In the genomic region with DNA sequence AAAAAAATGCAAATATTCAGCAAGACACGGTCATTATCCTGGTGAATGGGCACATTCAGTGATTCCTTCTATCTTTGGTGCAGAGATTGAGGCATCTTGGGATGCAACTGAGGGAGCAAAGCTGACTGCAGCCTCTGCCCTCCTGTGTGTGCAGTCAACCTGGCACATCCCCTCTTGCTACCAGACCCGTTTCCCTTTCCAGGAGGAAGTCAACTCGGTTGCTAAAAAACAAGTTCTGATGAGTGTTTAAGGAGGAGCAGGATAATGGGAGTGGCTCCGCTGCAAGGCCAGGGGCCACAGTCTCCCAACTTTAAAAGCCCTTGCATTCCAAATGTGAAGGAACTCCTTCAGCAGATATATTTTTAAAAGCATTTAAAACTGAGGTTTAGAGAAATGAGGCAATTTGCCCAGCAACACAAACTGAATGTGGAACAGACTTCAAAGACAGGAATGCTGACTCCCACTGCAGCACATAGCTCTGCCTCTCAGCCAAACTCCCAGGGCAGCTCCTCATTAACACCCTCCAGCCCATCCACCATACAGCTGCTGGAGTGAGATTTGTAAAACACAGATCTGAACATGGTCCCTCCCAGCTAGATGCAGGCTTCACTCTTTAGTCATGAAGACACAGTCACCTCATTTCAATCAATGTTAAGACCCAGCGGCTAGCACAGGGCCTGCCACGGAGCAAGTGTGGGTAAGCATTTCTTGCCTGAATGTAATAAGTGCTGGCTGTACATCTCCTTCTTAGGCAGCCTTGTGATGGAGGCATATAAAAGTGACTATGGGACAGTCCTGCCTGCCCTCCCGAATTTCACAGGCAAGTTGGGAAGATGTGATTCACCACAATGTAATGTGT, we compare ENCODE assay signal across 17 cellular contexts. TPM values are rescaled to one million over a fixed set of nuclear protein-coding genes. Genes with fewer than 3 reads are reported as not detected.
DNase-seq lines count a peak whose midpoint lies in the region; ATAC-seq and TF ChIP-seq lines count a peak whose summit lies in the region.
"Had no signal": no experiment of that assay in that cellular context is flagged by ENCODE, and none has a peak within 500 bp of the region (broad histone marks: within the 10 kb centered on the region; RNA-seq: fewer than 3 reads in every experiment).

No MANE protein-coding gene starts in this region.

- H4K20me1 ChIP-seq in SK-N-SH (ENCODE audit: insufficient read depth): no peaks in the 10 kb centered on the region

- H3F3A ChIP-seq in SK-N-SH (replicated peaks; ENCODE audit: insufficient read depth): no peaks in the 10 kb centered on the region

- H4K5ac ChIP-seq in mesendoderm (ENCODE audit: low read length): no peak overlapping the region

- ATAC-seq in right cardiac atrium: peak; percentile 52 to 80
- peak; percentile 29 for ATAC-seq in aorta (ENCODE audit: low FRiP score)
- ATAC-seq in GM21619 (IDR thresholded peaks at IDR 0.05; ENCODE audit: unreplicated experiment): no peak
- ATAC-seq: A549 had no signal

- WGBS in right cardiac atrium: 42% methylated on average over 7 of the region's 7 CpGs
- 35 to 55% methylated on average over 7 of the region's 7 CpGs for WGBS in esophagus, 2 donors
- no CpG with 5 or more reads among the region's 7 CpGs for WGBS in mesendoderm (ENCODE audit: extremely low coverage, insufficient coverage, low lambda C conversion rate)
- WGBS in aorta, 2 donors: 35 to 49% methylated on average over 7 of the region's 7 CpGs
- 76% methylated on average over 7 of the region's 7 CpGs for WGBS in SK-N-SH (ENCODE audit: low lambda C conversion rate)

- H3K9me3 ChIP-seq in right cardiac atrium (ENCODE audit: control insufficient read depth, low read length) (no peaks in the 10 kb centered on the region), esophagus (ENCODE audit: control insufficient read depth in 2 of 2, insufficient read depth in 1 of 2, low read depth in 1 of 2, low read length in 1 of 2) (no peaks in the 10 kb centered on the region), aorta (ENCODE audit: control insufficient read depth, low read length) (no peaks in the 10 kb centered on the region), SK-N-SH (no peaks in the 10 kb centered on the region)
- H3K9me3 ChIP-seq: A549, SJCRH30 had no signal

- intact Hi-C loops in right cardiac atrium (cut with DNase I) (no loop called here), cardiac septum (cut with DNase I) (no loop called here), aorta (cut with DNase I) (no loop called here)

- H3K9me2 ChIP-seq in SK-N-SH: no peaks in the 10 kb centered on the region

- H3K4me2 ChIP-seq in mesendoderm (ENCODE audit: low read length): no peak overlapping the region
- no peak overlapping the region for H3K4me2 ChIP-seq in SK-N-SH
- H3K4me2 ChIP-seq: A549 had no signal

- H2BK15ac ChIP-seq in mesendoderm (replicated peaks; ENCODE audit: low read depth): no peak overlapping the region

- POLR2A ChIA-PET in SK-N-SH (lab: Yijun Ruan, JAX): no interaction called here

- H3K4me3 ChIP-seq in right cardiac atrium (ENCODE audit: low read length) (no peak overlapping the region), esophagus (ENCODE audit: low read depth in 1 of 2, low read length in 2 of 2) (no peak overlapping the region), mesendoderm (ENCODE audit: low read length) (no peak overlapping the region), aorta (ENCODE audit: low read length in 2 of 2) (no peak overlapping the region), SK-N-SH (ENCODE audit: low read depth in 2 of 2, low read length in 1 of 2) (no peak overlapping the region)
- H3K4me3 ChIP-seq: A549, coronary artery, SJCRH30 had no signal

- H3K9ac ChIP-seq in mesendoderm (ENCODE audit: low read length): no peak overlapping the region
- no peak overlapping the region for H3K9ac ChIP-seq in SK-N-SH

- H3K18ac ChIP-seq in mesendoderm (ENCODE audit: low read length): no peak overlapping the region

- H3K4ac ChIP-seq in mesendoderm (ENCODE audit: low read depth, low read length): no peak overlapping the region

- CTCF ChIA-PET in SK-N-SH (lab: Yijun Ruan, JAX): interaction anchor here (0.6 to 1.5 kb wide), 4 partner anchors 9 to 423 kb away, joined by 3 to 4 read pairs (median 4); partner anchors contain the start of gene VSNL1

- no peak overlapping the region for H2AFZ ChIP-seq in SK-N-SH (ENCODE audit: low read depth)

- H4K8ac ChIP-seq in mesendoderm (ENCODE audit: low read depth, low read length): no peak overlapping the region

- no peak overlapping the region for H3K56ac ChIP-seq in mesendoderm (ENCODE audit: low read length)

- H3K79me2 ChIP-seq in mesendoderm (ENCODE audit: control insufficient read depth, insufficient read depth, low read length) (no peaks in the 10 kb centered on the region), SK-N-SH (ENCODE audit: insufficient read depth) (no peaks in the 10 kb centered on the region)

- no peak for TF ChIP-seq EP300 in SK-N-SH (IDR thresholded peaks at IDR 0.05; ENCODE audit: borderline replicate concordance in 1 of 2, low read depth in 1 of 2, low read length in 1 of 2)

- H3K27me3 ChIP-seq in right cardiac atrium (ENCODE audit: control insufficient read depth, insufficient read depth): no peaks in the 10 kb centered on the region
- no peaks in the 10 kb centered on the region for H3K27me3 ChIP-seq in esophagus (ENCODE audit: control insufficient read depth in 1 of 2, insufficient read depth in 2 of 2, low read length in 2 of 2)
- H3K27me3 ChIP-seq in mesendoderm (ENCODE audit: insufficient read depth, low read length, poor library complexity): no peaks in the 10 kb centered on the region
- no peaks in the 10 kb centered on the region for H3K27me3 ChIP-seq in aorta (ENCODE audit: control insufficient read depth in 1 of 2, insufficient read depth in 2 of 2, low read length in 1 of 2)
- no peaks in the 10 kb centered on the region for H3K27me3 ChIP-seq in SK-N-SH (ENCODE audit: insufficient read depth)
- H3K27me3 ChIP-seq: SJCRH30 had no signal

- no peak overlapping the region for H3K23ac ChIP-seq in mesendoderm (ENCODE audit: low read length)

- no peak for TF ChIP-seq RAD21 in SK-N-SH (IDR thresholded peaks at IDR 0.05; ENCODE audit: low read length)

- no peaks in the 10 kb centered on the region for H3K79me1 ChIP-seq in mesendoderm (ENCODE audit: low read length)

- peak overlapping the region; percentile 78 for H3K27ac ChIP-seq in right cardiac atrium (ENCODE audit: low read length)
- H3K27ac ChIP-seq in esophagus (ENCODE audit: low read depth in 2 of 2, low read length in 1 of 2): peak overlapping the region; percentile 63 to 75
- no peak overlapping the region for H3K27ac ChIP-seq in mesendoderm (ENCODE audit: low read depth, low read length)
- H3K27ac ChIP-seq in aorta (ENCODE audit: low read depth in 1 of 2, low read length in 2 of 2): no peak overlapping the region
- H3K27ac ChIP-seq in SK-N-SH (ENCODE audit: low read depth in 2 of 2, low read length in 1 of 2): no peak overlapping the region
- H3K27ac ChIP-seq: A549, coronary artery, SJCRH30 had no signal

- H2BK120ac ChIP-seq in mesendoderm (ENCODE audit: low read depth, low read length): no peak overlapping the region

- H3K4me1 ChIP-seq in right cardiac atrium (ENCODE audit: control insufficient read depth, insufficient read depth, low read length) (no peaks in the 10 kb centered on the region), esophagus (ENCODE audit: control insufficient read depth in 2 of 2, insufficient read depth in 2 of 2, low read length in 1 of 2) (peaks cover 0 to 3% of the 10 kb centered on the region in 2 donors), mesendoderm (ENCODE audit: control insufficient read depth, low read depth, low read length) (peaks cover 4% of the 10 kb centered on the region), aorta (ENCODE audit: control insufficient read depth in 1 of 2, insufficient read depth in 2 of 2, low read length in 2 of 2) (no peaks in the 10 kb centered on the region), SK-N-SH (ENCODE audit: control insufficient read depth in 1 of 2, insufficient read depth in 2 of 2, low read depth in 1 of 2, low read length in 1 of 2) (peaks cover 0 to 7% of the 10 kb centered on the region in 2 experiments; a peak in 1 of 4 replicates)
- H3K4me1 ChIP-seq: A549, SJCRH30 had no signal

- H2BK5ac ChIP-seq in mesendoderm (ENCODE audit: low read length): no peak overlapping the region

- H3K36me3 ChIP-seq in esophagus (ENCODE audit: control insufficient read depth in 2 of 2, insufficient read depth in 2 of 2, low read length in 1 of 2): no peaks in the 10 kb centered on the region
- no peaks in the 10 kb centered on the region for H3K36me3 ChIP-seq in mesendoderm (ENCODE audit: control insufficient read depth, insufficient read depth, low read length)
- H3K36me3 ChIP-seq in aorta (ENCODE audit: control insufficient read depth in 1 of 2, insufficient read depth in 2 of 2, low read length in 1 of 2): no peaks in the 10 kb centered on the region
- no peaks in the 10 kb centered on the region for H3K36me3 ChIP-seq in SK-N-SH (replicated peaks in 1 of 2; ENCODE audit: control insufficient read depth in 1 of 2, insufficient read depth in 2 of 2, low read length in 1 of 2)
- H3K36me3 ChIP-seq: SJCRH30 had no signal

- no peak for TF ChIP-seq CTCF in SK-N-SH (IDR thresholded peaks at IDR 0.05)

- no peak overlapping the region for H2AK5ac ChIP-seq in mesendoderm (ENCODE audit: low read length)

- DNase-seq in right cardiac atrium (no peak), cardiac septum (ENCODE audit: low spot score) (no peak), mesendoderm (peak; percentile 54), aorta (no peak), SK-N-SH (no peak), DMS153 treated with DMSO at 0.1 percent for 48 hours (lab: John Stamatoyannopoulos, UW; ENCODE audit: unreplicated experiment) (no peak)
- DNase-seq: DMS79 treated with DMSO at 0.1 percent for 48 hours, Karpas-422, kidney glomerular epithelial cell, NCI-H187 treated with DMSO at 0.1 percent for 48 hours, NCI-H774, SJCRH30 had no signal

TF ChIP-seq in SK-N-SH, 30 proteins besides CTCF, POLR2A, EP300 and RAD21 (continues in another document):
- no peak for TF ChIP-seq TCF12 (IDR thresholded peaks at IDR 0.05)
- no peak for TF ChIP-seq GATA2 (CRISPR knock-in tag; IDR thresholded peaks at IDR 0.05)
- no peak for TF ChIP-seq FOXJ3 (CRISPR knock-in tag; IDR thresholded peaks at IDR 0.05)
- TF ChIP-seq RXRA (IDR thresholded peaks at IDR 0.05; ENCODE audit: borderline replicate concordance, low read depth): no peak

RNA-seq across cellular contexts. Expression of gene VSNL1, which starts 54.3 kb away (rescaled TPM):
- total RNA-seq in right cardiac atrium (10 to 100 TPM; 26.5 to 39.3 (median 36.0) TPM), cardiac septum (42.7 TPM), aorta (not detected)
- polyA plus RNA-seq in right cardiac atrium (36.8 TPM), esophagus (10 to 100 TPM; 35.7 to 47.2 TPM), aorta (not detected), SK-N-SH (2012; rRNA removed) (0.96 and 1.3 TPM in 2 replicates)
- 63.8 TPM for polyA plus RNA-seq in mesendoderm (2013, experiment 1 of 2)
- 66.9 TPM for polyA plus RNA-seq in mesendoderm (2013, experiment 2 of 2)
- 1.3 and 1.5 TPM in 2 replicates for polyA plus RNA-seq in SK-N-SH (2012; cell fraction: cytosol; rRNA removed)
- polyA plus RNA-seq in SK-N-SH (2012; cell fraction: nucleus; rRNA removed): 0.26 and 0.33 TPM in 2 replicates
- total RNA-seq: glomerular endothelial cell, SJCRH30 had no signal
- polyA plus RNA-seq: A549 had no signal

Comparison
In these comparisons a context has a peak if more than half of its experiments do, and no peak if none do; other contexts are left out.
1. H3K27ac ChIP-seq: peak in right cardiac atrium (single experiment) and esophagus (2 of 2); none in mesendoderm (single experiment), aorta (0 of 2) and SK-N-SH (0 of 2).
2. RNA of gene VSNL1, which starts 54.3 kb away (polyA plus RNA-seq): 35.7 to 47.2 TPM in esophagus and 36.8 TPM in right cardiac atrium (single experiment); 0.26 to 1.5 TPM in SK-N-SH and not detected in aorta; every median in the first group is over 10 times any median in the second.